Comparison of ENCODE assay signal across 33 cellular contexts in genomic region chr4:188864741-188865140, GRCh38.
DNase-seq lines count a peak whose midpoint lies in the region; ATAC-seq and TF ChIP-seq lines count a peak whose summit lies in the region.
"Had no signal": no experiment of that assay in that cellular context is flagged by ENCODE, and none has a peak within 500 bp of the region (broad histone marks: within the 10 kb centered on the region; RNA-seq: fewer than 3 reads in every experiment).

No MANE protein-coding gene starts in this region.

- no peak overlapping the region for H4K8ac ChIP-seq in mesendoderm (ENCODE audit: low read depth, low read length)

- H2BK15ac ChIP-seq in mesendoderm (replicated peaks; ENCODE audit: low read depth): no peak overlapping the region

- H3K27ac ChIP-seq in mesendoderm (ENCODE audit: low read depth, low read length) (no peak overlapping the region), smooth muscle cell (ENCODE audit: low read depth) (no peak overlapping the region)
- H3K27ac ChIP-seq: 22Rv1; A549; BLaER1; BLaER1 treated with 17β-estradiol and CSF1 and Interleukin-3, amounts not matched to agents 10 nM and 100 nM; C4-2B had no signal

- TF ChIP-seq CTCF in smooth muscle cell (IDR thresholded peaks at IDR 0.05; ENCODE audit: borderline replicate concordance, insufficient read depth, poor library complexity, severe bottlenecking): no peak

- no peak overlapping the region for H3K23ac ChIP-seq in mesendoderm (ENCODE audit: low read length)

- H2AK5ac ChIP-seq in mesendoderm (ENCODE audit: low read length): no peak overlapping the region

- in situ Hi-C loops in SK-MEL-5 (cut with HindIII; ENCODE audit: low pct_unique_long_range_greater_than_20kb, low sequenced_read_pairs): no loop called here

- no peak overlapping the region for H3K56ac ChIP-seq in mesendoderm (ENCODE audit: low read length)

- H3K4me3 ChIP-seq in mesendoderm (ENCODE audit: low read length) (no peak overlapping the region), smooth muscle cell (no peak overlapping the region)
- H3K4me3 ChIP-seq: A549; BLaER1; BLaER1 treated with 17β-estradiol and CSF1 and Interleukin-3, amounts not matched to agents 10 nM and 100 nM had no signal

- WGBS in mesendoderm (ENCODE audit: extremely low coverage, insufficient coverage, low lambda C conversion rate): no CpG with 5 or more reads among the region's 10 CpGs
- WGBS in smooth muscle cell (ENCODE audit: low lambda C conversion rate): 57% methylated on average over 10 of the region's 10 CpGs

- ATAC-seq in HG03432 (IDR thresholded peaks at IDR 0.05; ENCODE audit: unreplicated experiment) (no peak), GM18907 (IDR thresholded peaks at IDR 0.05; ENCODE audit: unreplicated experiment) (no peak), sciatic nerve (no peak)
- ATAC-seq: A549; CD8-positive, alpha-beta T cell had no signal

- H3K27me3 ChIP-seq in mesendoderm (ENCODE audit: insufficient read depth, low read length, poor library complexity) (no peaks in the 10 kb centered on the region), smooth muscle cell (ENCODE audit: low read depth) (no peaks in the 10 kb centered on the region)
- H3K27me3 ChIP-seq: BE2C; BLaER1; BLaER1 treated with 17β-estradiol and CSF1 and Interleukin-3, amounts not matched to agents 10 nM and 100 nM had no signal

- no peak overlapping the region for H4K5ac ChIP-seq in mesendoderm (ENCODE audit: low read length)

- H2BK5ac ChIP-seq in mesendoderm (ENCODE audit: low read length): no peak overlapping the region

- intact Hi-C loops in sciatic nerve (cut with DNase I): loop anchor here (5.0 kb wide), 1 partner anchor 1477 kb away; no protein-coding TSS in a partner anchor

- H3K4me2 ChIP-seq in mesendoderm (ENCODE audit: low read length) (no peak overlapping the region), smooth muscle cell (no peak overlapping the region)
- H3K4me2 ChIP-seq: A549; BLaER1; BLaER1 treated with 17β-estradiol and CSF1 and Interleukin-3, amounts not matched to agents 10 nM and 100 nM had no signal

- H3K36me3 ChIP-seq in mesendoderm (ENCODE audit: control insufficient read depth, insufficient read depth, low read length) (no peaks in the 10 kb centered on the region), smooth muscle cell (ENCODE audit: low read depth) (no peaks in the 10 kb centered on the region)
- H3K36me3 ChIP-seq: BE2C; BLaER1; BLaER1 treated with 17β-estradiol and CSF1 and Interleukin-3, amounts not matched to agents 10 nM and 100 nM had no signal

- DNase-seq in SK-MEL-5 (ENCODE audit: low read depth, low spot score) (peak; percentile 60), SW480 (ENCODE audit: low spot score) (peak; percentile 33), mesendoderm (peak; percentile 58), smooth muscle cell (lab: John Stamatoyannopoulos, UW; ENCODE audit: unreplicated experiment) (no peak), medulla oblongata (ENCODE audit: extremely low spot score) (no peak), sciatic nerve (ENCODE audit: low spot score) (no peak)
- DNase-seq: 8988T; ACHN; AML-193; BE2C; C1 segment of cervical spinal cord; Caco-2; Calu3; CD4-positive, alpha-beta memory T cell; CD4-positive, alpha-beta T cell; CD4-positive, CD25-positive, alpha-beta regulatory T cell; CD8-positive, alpha-beta memory T cell; CD8-positive, alpha-beta T cell; COR-L47; DMS 273 treated with DMSO at 0.1 percent for 48 hours; DMS153; DMS53; DMS79; DMS79 treated with DMSO at 0.1 percent for 48 hours; DND-41; EL had no signal

- H3K79me2 ChIP-seq in mesendoderm (ENCODE audit: control insufficient read depth, insufficient read depth, low read length): no peaks in the 10 kb centered on the region
- H3K79me2 ChIP-seq in smooth muscle cell (ENCODE audit: low read depth): no peaks in the 10 kb centered on the region

- no peaks in the 10 kb centered on the region for H3K9me3 ChIP-seq in smooth muscle cell (replicated peaks; ENCODE audit: low read depth)
- H3K9me3 ChIP-seq: A549, BE2C, Caco-2 had no signal

- H3K4me1 ChIP-seq in mesendoderm (ENCODE audit: control insufficient read depth, low read depth, low read length) (no peaks in the 10 kb centered on the region), smooth muscle cell (ENCODE audit: low read depth) (no peaks in the 10 kb centered on the region)
- H3K4me1 ChIP-seq: A549; BE2C; BLaER1; BLaER1 treated with 17β-estradiol and CSF1 and Interleukin-3, amounts not matched to agents 10 nM and 100 nM; Caco-2 had no signal

- no peak overlapping the region for H3K9ac ChIP-seq in mesendoderm (ENCODE audit: low read length)
- no peak overlapping the region for H3K9ac ChIP-seq in smooth muscle cell (ENCODE audit: low read depth)
- H3K9ac ChIP-seq: BLaER1; BLaER1 treated with 17β-estradiol and CSF1 and Interleukin-3, amounts not matched to agents 10 nM and 100 nM had no signal

- no peak overlapping the region for H3K18ac ChIP-seq in mesendoderm (ENCODE audit: low read length)

- no peaks in the 10 kb centered on the region for H3K79me1 ChIP-seq in mesendoderm (ENCODE audit: low read length)

- peak overlapping the region; percentile 57 for H2AFZ ChIP-seq in smooth muscle cell (ENCODE audit: low read depth)

- no peak overlapping the region for H3K4ac ChIP-seq in mesendoderm (ENCODE audit: low read depth, low read length)

- H3F3A ChIP-seq in smooth muscle cell (ENCODE audit: low read depth): no peaks in the 10 kb centered on the region

- H4K20me1 ChIP-seq in smooth muscle cell (ENCODE audit: low read depth): no peaks in the 10 kb centered on the region
- H4K20me1 ChIP-seq: BLaER1; BLaER1 treated with 17β-estradiol and CSF1 and Interleukin-3, amounts not matched to agents 10 nM and 100 nM had no signal

- no peak overlapping the region for H2BK120ac ChIP-seq in mesendoderm (ENCODE audit: low read depth, low read length)

Comparison
In these comparisons a context has a peak if more than half of its experiments do, and no peak if none do; other contexts are left out.
1. DNase-seq: peak in SK-MEL-5 (single experiment), SW480 (single experiment) and mesendoderm (single experiment); none in smooth muscle cell (single experiment), medulla oblongata (single experiment) and sciatic nerve (single experiment).